ENCODE assay signal across 2 cellular contexts in genomic region chr16:1825381-1825863, GRCh38.
TF ChIP-seq lines count a peak whose summit lies in the region.

No MANE protein-coding gene starts in this region.

TF ChIP-seq in A549, 52 proteins besides CTCF, POLR2A, EP300 and RAD21:
- no peak for TF ChIP-seq FOXS1 (CRISPR knock-in tag; IDR thresholded peaks at IDR 0.05)
- no peak for TF ChIP-seq MAZ (IDR thresholded peaks at IDR 0.05; ENCODE audit: borderline replicate concordance, low read depth, low read length)
- no peak for TF ChIP-seq JUNB (IDR thresholded peaks at IDR 0.05)
- no peak for TF ChIP-seq RARB (CRISPR knock-in tag; IDR thresholded peaks at IDR 0.05)
- TF ChIP-seq, protein P1, sequence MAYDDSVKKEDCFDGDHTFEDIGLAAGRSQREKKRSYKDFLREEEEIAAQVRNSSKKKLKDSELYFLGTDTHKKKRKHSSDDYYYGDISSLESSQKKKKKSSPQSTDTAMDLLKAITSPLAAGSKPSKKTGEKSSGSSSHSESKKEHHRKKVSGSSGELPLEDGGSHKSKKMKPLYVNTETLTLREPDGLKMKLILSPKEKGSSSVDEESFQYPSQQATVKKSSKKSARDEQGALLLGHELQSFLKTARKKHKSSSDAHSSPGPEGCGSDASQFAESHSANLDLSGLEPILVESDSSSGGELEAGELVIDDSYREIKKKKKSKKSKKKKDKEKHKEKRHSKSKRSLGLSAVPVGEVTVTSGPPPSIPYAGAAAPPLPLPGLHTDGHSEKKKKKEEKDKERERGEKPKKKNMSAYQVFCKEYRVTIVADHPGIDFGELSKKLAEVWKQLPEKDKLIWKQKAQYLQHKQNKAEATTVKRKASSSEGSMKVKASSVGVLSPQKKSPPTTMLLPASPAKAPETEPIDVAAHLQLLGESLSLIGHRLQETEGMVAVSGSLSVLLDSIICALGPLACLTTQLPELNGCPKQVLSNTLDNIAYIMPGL (CRISPR knock-in tag; IDR thresholded peaks at IDR 0.05; ENCODE audit: borderline replicate concordance) = no peak
- TF ChIP-seq CBX2 (IDR thresholded peaks at IDR 0.05; ENCODE audit: borderline replicate concordance, low read depth) = no peak
- no peak for TF ChIP-seq ATOH8 (CRISPR knock-in tag; IDR thresholded peaks at IDR 0.05; ENCODE audit: low read depth)

TF ChIP-seq in IMR-90, 13 proteins besides CTCF, POLR2A, EP300 and RAD21:
- no peak for TF ChIP-seq MXI1 (IDR thresholded peaks at IDR 0.05; ENCODE audit: borderline replicate concordance, low read depth, low read length)
- no peak for TF ChIP-seq SMC3 (IDR thresholded peaks at IDR 0.05; ENCODE audit: low read depth, low read length)
- no peak for TF ChIP-seq CEBPB (IDR thresholded peaks at IDR 0.05; ENCODE audit: low read depth, low read length)
- TF ChIP-seq NFE2L2 (IDR thresholded peaks at IDR 0.05; ENCODE audit: low read depth, low read length) = no peak
- TF ChIP-seq RCOR1 (IDR thresholded peaks at IDR 0.05; ENCODE audit: insufficient replicate concordance, low read length) = no peak
- TF ChIP-seq CHD1 (IDR thresholded peaks at IDR 0.05; ENCODE audit: low read depth, low read length) = no peak
- TF ChIP-seq FOS (IDR thresholded peaks at IDR 0.05; ENCODE audit: low read depth, low read length) = no peak
- TF ChIP-seq ELK1 (IDR thresholded peaks at IDR 0.05; ENCODE audit: borderline replicate concordance, low read depth, low read length) = no peak
- no peak for TF ChIP-seq BHLHE40 (IDR thresholded peaks at IDR 0.05; ENCODE audit: low read depth, low read length)
- TF ChIP-seq USF2 (IDR thresholded peaks at IDR 0.05; ENCODE audit: low read depth, low read length) = no peak
- no peak for TF ChIP-seq RFX5 (IDR thresholded peaks at IDR 0.05; ENCODE audit: low read depth, low read length)
